ENCODE assay signal across 9 cellular contexts in the genomic region with DNA sequence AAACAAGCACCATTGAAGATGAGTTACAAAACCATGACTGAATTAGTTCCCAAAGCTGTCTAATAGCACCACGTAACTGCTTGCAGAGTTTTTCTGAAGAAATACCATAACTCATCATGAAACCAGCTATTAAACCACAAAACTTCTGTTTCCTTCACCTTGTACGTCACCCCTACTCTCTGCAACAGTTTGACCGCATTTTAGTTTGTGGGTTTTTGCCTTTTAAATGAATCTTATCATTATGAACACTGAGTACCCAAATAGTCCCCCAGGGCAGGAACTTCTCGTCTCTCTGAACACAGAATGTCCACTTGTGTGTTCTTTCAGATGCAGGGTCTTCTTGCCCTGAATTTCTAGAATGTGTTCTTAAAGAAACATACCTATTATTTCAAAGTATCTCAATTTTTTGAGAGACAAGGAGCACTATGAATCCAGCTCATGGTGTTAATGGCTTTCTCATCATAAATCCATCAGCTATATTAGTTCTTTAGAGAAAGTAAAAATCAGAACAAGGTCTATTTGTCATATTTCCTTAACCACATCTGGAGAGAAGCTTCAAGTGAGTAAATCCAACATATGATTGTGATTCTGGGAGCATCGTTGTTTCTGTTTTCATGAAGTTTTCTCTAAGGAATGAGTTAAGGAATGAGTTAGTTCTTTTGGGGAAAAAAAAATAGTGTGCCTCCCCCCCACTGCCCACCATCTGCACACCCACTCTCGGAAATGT.
DNase-seq lines count a peak whose midpoint lies in the region; ATAC-seq lines count a peak whose summit lies in the region.
"Had no signal": no experiment of that assay in that cellular context is flagged by ENCODE, and none has a peak within 500 bp of the region (broad histone marks: within the 10 kb centered on the region; RNA-seq: fewer than 3 reads in every experiment).

No MANE protein-coding gene starts in this region.

- ATAC-seq in activated CD4-positive, CD25-positive, alpha-beta regulatory T cell treated with anti-CD3 and anti-CD28 coated beads, Interleukin-2, amount 50 U/mL, for 24 hours = peak; percentile 78 to 81
- ATAC-seq in HG02588 (IDR thresholded peaks at IDR 0.05; ENCODE audit: unreplicated experiment) (peak; percentile 54), esophagus mucosa (peak; percentile 33)

- no peak overlapping the region for H3K27ac ChIP-seq in Karpas-422 (ENCODE audit: low read length)
- H3K27ac ChIP-seq: 22Rv1 had no signal

- H3K4me3 ChIP-seq in Karpas-422 (ENCODE audit: low read length) = no peak overlapping the region

- no peaks in the 10 kb centered on the region; the same call in 1 of the 2 replicates for H3K27me3 ChIP-seq in Karpas-422 (ENCODE audit: low read length)

- no peak overlapping the region for H3K9ac ChIP-seq in Karpas-422 (ENCODE audit: low read length)

- no peaks in the 10 kb centered on the region for H3K9me2 ChIP-seq in Karpas-422 (replicated peaks; ENCODE audit: insufficient read depth, low read length)

- no peaks in the 10 kb centered on the region for H4K20me1 ChIP-seq in Karpas-422 (ENCODE audit: insufficient read depth, low read depth, low read length)

- no peak overlapping the region for H2AFZ ChIP-seq in Karpas-422 (ENCODE audit: low read length)

- H3K4me1 ChIP-seq in Karpas-422 (ENCODE audit: low read length) = 0 out of 2 replicates have a peak, but pooled peaks cover 2% of the 10 kb centered on the region

- no peak for DNase-seq in activated CD4-positive, CD25-positive, alpha-beta regulatory T cell (lab: John Stamatoyannopoulos, UW)
- DNase-seq in NOMO-1 (lab: John Stamatoyannopoulos, UW; ENCODE audit: unreplicated experiment in 2 of 2) (peak; percentile 51 to 82), NCI-H510A treated with DMSO at 0.1 percent for 48 hours (lab: John Stamatoyannopoulos, UW) (no peak), Karpas-422 (no peak), COR-L47 (lab: John Stamatoyannopoulos, UW) (no peak)

- H3K36me3 ChIP-seq in Karpas-422 (ENCODE audit: insufficient read depth, low read length) = no peaks in the 10 kb centered on the region

- no peaks in the 10 kb centered on the region for H3K9me3 ChIP-seq in Karpas-422 (ENCODE audit: low read length)

- H3K4me2 ChIP-seq in Karpas-422 (ENCODE audit: low read depth, low read length, poor library complexity, severe bottlenecking) = no peak overlapping the region

- no peaks in the 10 kb centered on the region for H3K79me2 ChIP-seq in Karpas-422 (ENCODE audit: low read length)

Comparison
In these comparisons a context has a peak if more than half of its experiments do, and no peak if none do; other contexts are left out.
1. DNase-seq: peak in NOMO-1 (2 of 2); none in activated CD4-positive, CD25-positive, alpha-beta regulatory T cell (0 of 4), NCI-H510A treated with DMSO at 0.1 percent for 48 hours (single experiment), Karpas-422 (single experiment) and COR-L47 (single experiment).
2. Peak in every context shown above with its lines, with median percentiles within 50 percentile points of each other: ATAC-seq.